Comparison of ENCODE assay signal across 19 cellular contexts in genomic region chr2:152432765-152433164, GRCh38.
DNase-seq lines count a peak whose midpoint lies in the region; ATAC-seq and TF ChIP-seq lines count a peak whose summit lies in the region.
"Had no signal": no experiment of that assay in that cellular context is flagged by ENCODE, and none has a peak within 500 bp of the region (broad histone marks: within the 10 kb centered on the region; RNA-seq: fewer than 3 reads in every experiment).

No MANE protein-coding gene starts in this region.

- DNase-seq in heart left ventricle (no peak), left cardiac atrium (no peak), upper lobe of left lung (no peak), NCI-H146 treated with DMSO at 0.1 percent for 48 hours (lab: John Stamatoyannopoulos, UW; ENCODE audit: unreplicated experiment) (no peak)
- no peak for DNase-seq in stimulated activated naive CD8-positive, alpha-beta T cell treated with anti-CD3 and anti-CD28 coated beads, Interleukin-15, Interleukin-2, amounts not matched to agents 100 U/mL and 50 U/mL, for 24 hours
- DNase-seq: ACHN; activated CD4-positive, alpha-beta T cell treated with anti-CD3 and anti-CD28 coated beads, Interleukin-2, amount 50 U/mL, for 1 hour; activated naive CD4-positive, alpha-beta T cell treated with Interleukin-2 at 50 U/mL for 16 hours; CD4-positive, CD25-positive, alpha-beta regulatory T cell; colonic mucosa; DND-41; mucosa of descending colon; NCI-H146; nucleus accumbens; stimulated activated CD4-positive, alpha-beta T cell treated with anti-CD3 and anti-CD28 coated beads, Interleukin-4, amount 100 ng/mL, for 1 hour had no signal

- peak overlapping the region; percentile 49 to 65 (median 63) for H3K27ac Mint-ChIP-seq in nephron
- H3K27ac Mint-ChIP-seq: CD4-positive, CD25-positive, alpha-beta regulatory T cell had no signal

- no peak overlapping the region for H3K4me3 Mint-ChIP-seq in nephron
- H3K4me3 Mint-ChIP-seq: CD4-positive, CD25-positive, alpha-beta regulatory T cell had no signal

- H3K27me3 ChIP-seq in heart left ventricle (no peaks in the 10 kb centered on the region), upper lobe of left lung (no peaks in the 10 kb centered on the region)
- H3K27me3 ChIP-seq: ascending aorta, colonic mucosa had no signal

- H3K9me3 ChIP-seq in heart left ventricle, result no peaks in the 10 kb centered on the region
- no peaks in the 10 kb centered on the region for H3K9me3 ChIP-seq in upper lobe of left lung
- H3K9me3 ChIP-seq: ascending aorta, colonic mucosa, mucosa of descending colon had no signal

- WGBS in heart left ventricle, 4 donors, result 81 to 88% (median 85%) methylated on average over 4 of the region's 4 CpGs
- WGBS in upper lobe of left lung, 2 donors, result 83 to 90% methylated on average over 4 of the region's 4 CpGs

- no peak for TF ChIP-seq CTCF in heart left ventricle (IDR thresholded peaks at IDR 0.05)
- no peak for TF ChIP-seq CTCF in nephron (IDR thresholded peaks at IDR 0.05; ENCODE audit: unreplicated experiment in 3 of 3)
- no peak for TF ChIP-seq CTCF in upper lobe of left lung (IDR thresholded peaks at IDR 0.05)

- no peak for TF ChIP-seq EP300 in upper lobe of left lung (IDR thresholded peaks at IDR 0.05)

- H3K36me3 ChIP-seq in heart left ventricle (no peaks in the 10 kb centered on the region), upper lobe of left lung (no peaks in the 10 kb centered on the region)
- H3K36me3 ChIP-seq: ascending aorta, colonic mucosa had no signal

- H3K9me3 Mint-ChIP-seq in nephron, result no peaks in the 10 kb centered on the region
- H3K9me3 Mint-ChIP-seq: CD4-positive, CD25-positive, alpha-beta regulatory T cell had no signal

- H3K27me3 Mint-ChIP-seq in nephron (ENCODE audit: low read depth), result no peaks in the 10 kb centered on the region

- no peak overlapping the region for H3K4me3 ChIP-seq in heart left ventricle
- no peak overlapping the region for H3K4me3 ChIP-seq in upper lobe of left lung
- H3K4me3 ChIP-seq: ascending aorta, colonic mucosa, mucosa of descending colon had no signal

- peaks cover 82% of the 10 kb centered on the region for H3K4me1 Mint-ChIP-seq in nephron
- H3K4me1 Mint-ChIP-seq: CD4-positive, CD25-positive, alpha-beta regulatory T cell had no signal

- ATAC-seq in heart left ventricle (peak in 1 of 4 donors; percentile 22), left cardiac atrium (no peak), upper lobe of left lung (ENCODE audit: low FRiP score in 2 of 2) (peak in 1 of 2 donors; percentile 16), GM21390 (IDR thresholded peaks at IDR 0.05; ENCODE audit: unreplicated experiment) (no peak)
- ATAC-seq in stimulated activated naive CD8-positive, alpha-beta T cell treated with anti-CD3 and anti-CD28 coated beads, Interleukin-15, Interleukin-2, amounts not matched to agents 100 U/mL and 50 U/mL, for 24 hours, result no peak

- intact Hi-C loops in heart left ventricle (cut with DNase I), result no loop called here
- intact Hi-C loops in left cardiac atrium (cut with DNase I), result no loop called here

- peak overlapping the region in 10 of 12 donors; percentile 5 to 82 (median 32) for H3K27ac ChIP-seq in heart left ventricle
- peak overlapping the region; percentile 80 for H3K27ac ChIP-seq in cingulate gyrus (ENCODE audit: low read depth, low read length)
- peak overlapping the region; percentile 33 to 78 (median 46) for H3K27ac ChIP-seq in upper lobe of left lung
- H3K27ac ChIP-seq: ascending aorta, colonic mucosa had no signal

- H3K36me3 Mint-ChIP-seq in nephron (ENCODE audit: low read depth), result no peaks in the 10 kb centered on the region
- H3K36me3 Mint-ChIP-seq: CD4-positive, CD25-positive, alpha-beta regulatory T cell had no signal

- no peak for TF ChIP-seq POLR2A in heart left ventricle (IDR thresholded peaks at IDR 0.05)
- no peak for TF ChIP-seq POLR2A in upper lobe of left lung (IDR thresholded peaks at IDR 0.05)

- H3K4me1 ChIP-seq in heart left ventricle (peaks cover 0 to 50% (median 17%) of the 10 kb centered on the region in 12 donors), upper lobe of left lung (peaks cover 21 to 36% (median 22%) of the 10 kb centered on the region in 4 donors)
- H3K4me1 ChIP-seq: colonic mucosa had no signal
